In the genomic region with DNA sequence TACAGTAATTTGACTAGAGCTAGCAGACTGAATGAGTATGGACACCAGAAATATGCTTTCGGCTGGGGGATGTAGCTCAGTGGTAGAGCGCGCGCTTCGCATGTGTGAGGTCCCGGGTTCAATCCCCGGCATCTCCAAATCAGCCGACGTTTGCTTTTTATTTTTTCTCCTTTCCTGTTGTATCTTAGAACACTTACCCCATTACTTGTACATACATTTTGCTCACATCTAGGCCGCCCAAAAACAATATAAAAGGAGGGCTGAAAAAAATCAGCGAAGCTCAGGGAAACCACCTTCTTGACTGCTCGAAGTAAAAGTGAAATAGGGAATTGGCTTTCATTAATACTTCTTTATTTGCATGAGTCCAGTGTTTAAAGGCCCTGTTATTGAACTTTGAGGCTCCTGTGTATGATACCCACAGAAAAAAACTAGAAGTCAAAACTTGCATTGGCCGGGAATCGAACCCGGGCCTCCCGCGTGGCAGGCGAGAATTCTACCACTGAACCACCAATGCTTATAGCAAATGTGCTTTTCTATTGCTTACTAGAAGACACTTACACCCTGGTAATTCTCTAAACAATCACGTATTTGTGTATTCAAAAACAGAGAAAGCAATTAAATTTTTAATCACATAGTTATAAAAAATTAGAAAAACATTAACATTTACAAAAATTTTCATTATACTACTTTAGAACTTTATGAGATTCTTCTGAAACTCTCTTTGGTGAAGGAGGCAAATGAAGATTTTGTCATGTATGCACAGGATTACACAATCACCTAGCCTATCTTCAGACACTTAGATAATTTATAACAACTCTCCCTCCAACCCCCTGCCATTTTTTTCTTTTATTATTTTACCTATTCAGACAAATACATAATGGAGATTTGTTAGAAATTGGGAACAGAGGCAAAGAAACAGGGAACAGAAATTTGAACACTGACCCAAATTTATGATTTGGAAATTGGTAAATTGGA, we compare ENCODE assay signal across 8 cellular contexts. TPM values are rescaled to one million over a fixed set of nuclear protein-coding genes. Genes with fewer than 3 reads are reported as not detected.
DNase-seq lines count a peak whose midpoint lies in the region; ATAC-seq, FAIRE-seq and TF ChIP-seq lines count a peak whose summit lies in the region.

No MANE protein-coding gene starts in this region.

- TF ChIP-seq EP300 in A549 (IDR thresholded peaks at IDR 0.05): no peak

- H3K9ac ChIP-seq in skeletal muscle tissue (ENCODE audit: low read depth in 1 of 3, low read length in 3 of 3): peak overlapping the region; percentile 87 to 90 (median 89)

- H3K27ac ChIP-seq in A549 (peak overlapping the region; percentile 75 to 89), skeletal muscle tissue (ENCODE audit: low read depth, low read length) (peak overlapping the region; percentile 93)

- peaks cover 32% of the 10 kb centered on the region for H3K4me1 ChIP-seq in A549
- H3K4me1 ChIP-seq in skeletal muscle tissue (ENCODE audit: control insufficient read depth in 3 of 3, insufficient read depth in 3 of 3, low read length in 3 of 3): peaks cover 4 to 17% (median 10%) of the 10 kb centered on the region in 3 donors

- WGBS in A549 (ENCODE audit: missing lambda C conversion rate): under 1% methylated on average over 19 of the region's 19 CpGs

- peak; percentile 56 to 82 for DNase-seq in A549 (ENCODE audit: low read depth in 1 of 2, low spot score in 1 of 2)
- peak; percentile 78 for DNase-seq in NCI-H2196 (lab: John Stamatoyannopoulos, UW; ENCODE audit: unreplicated experiment)
- peak; percentile 73 for DNase-seq in bronchial epithelial cell (ENCODE audit: low read depth)
- peak; percentile 70 for DNase-seq in iPS-NIHi11 (ENCODE audit: low spot score)

- no peak for TF ChIP-seq POLR2A in A549 (IDR thresholded peaks at IDR 0.05; ENCODE audit: low read length)

- H3K4me3 ChIP-seq in A549 (peak overlapping the region; percentile 47), WI38 (ENCODE audit: low read depth, low read length) (peak overlapping the region; percentile 78), bronchial epithelial cell (ENCODE audit: low read depth, low read length) (peak overlapping the region; percentile 53), skeletal muscle tissue (ENCODE audit: low read length in 3 of 3) (peak overlapping the region; percentile 83 to 96 (median 87))

- CTCF ChIA-PET in A549 (lab: Yijun Ruan, JAX): interaction anchor here (1.2 to 1.8 kb wide), 3 partner anchors 66 to 655 kb away, joined by 3 to 10 read pairs (median 4); no protein-coding TSS in a partner anchor

- TF ChIP-seq CTCF in A549 (IDR thresholded peaks at IDR 0.05): no peak; the same call in 2 of the 3 replicates
- TF ChIP-seq CTCF in WI38 (IDR thresholded peaks at IDR 0.05; ENCODE audit: low read depth, low read length): no peak
- TF ChIP-seq CTCF in bronchial epithelial cell (IDR thresholded peaks at IDR 0.05; ENCODE audit: insufficient read depth, low read length, severe bottlenecking): no peak

- ATAC-seq in A549: peak; percentile 82 to 89
- peak; percentile 72 for ATAC-seq in GM18867 (IDR thresholded peaks at IDR 0.05; ENCODE audit: unreplicated experiment)
- peak; percentile 50 for ATAC-seq in HG03108 (IDR thresholded peaks at IDR 0.05; ENCODE audit: unreplicated experiment)

- H3K9me3 ChIP-seq in A549 (no peaks in the 10 kb centered on the region), skeletal muscle tissue (ENCODE audit: control insufficient read depth in 3 of 3, low read length in 3 of 3) (no peaks in the 10 kb centered on the region)

- peak overlapping the region; percentile 80 for H3K4me2 ChIP-seq in A549

- TF ChIP-seq RAD21 in A549 (conservative IDR thresholded peaks at IDR 0.05 in 1 of 2, IDR thresholded peaks at IDR 0.05 in 1 of 2): peak in 1 of 2 experiments; percentile 6; a peak in 1 of 5 replicates

- POLR2A ChIA-PET in A549 (lab: Yijun Ruan, JAX): interaction anchor here (0.6 to 2.3 kb wide), 6 partner anchors 34 to 1945 kb away, joined by 3 to 26 read pairs (median 12); no protein-coding TSS in a partner anchor

- no peaks in the 10 kb centered on the region for H3K27me3 ChIP-seq in bronchial epithelial cell (ENCODE audit: control insufficient read depth, insufficient read depth, low read length)
- no peaks in the 10 kb centered on the region for H3K27me3 ChIP-seq in skeletal muscle tissue (ENCODE audit: control insufficient read depth in 3 of 3, insufficient read depth in 3 of 3, low read length in 3 of 3)

- H3K36me3 ChIP-seq in bronchial epithelial cell (ENCODE audit: control insufficient read depth, insufficient read depth, low read length) (no peaks in the 10 kb centered on the region), skeletal muscle tissue (ENCODE audit: control insufficient read depth in 3 of 3, insufficient read depth in 3 of 3, low read length in 3 of 3) (no peaks in the 10 kb centered on the region)

- FAIRE-seq in A549 (lab: Jason Lieb, UNC) (no peak), bronchial epithelial cell (lab: Jason Lieb, UNC) (no peak)

TF ChIP-seq in A549, 52 proteins besides CTCF, POLR2A, EP300 and RAD21:
- TF ChIP-seq CHD2 (IDR thresholded peaks at IDR 0.05; ENCODE audit: low read length, partially characterized antibody): no peak
- TF ChIP-seq CEBPB (IDR thresholded peaks at IDR 0.05): peak; percentile 96 to 98
- TF ChIP-seq TP53 (CRISPR knock-in tag; IDR thresholded peaks at IDR 0.05): no peak
- TF ChIP-seq SMC3 (IDR thresholded peaks at IDR 0.05): peak; percentile 14; the same call in 1 of the 3 replicates
- TF ChIP-seq, protein P1, sequence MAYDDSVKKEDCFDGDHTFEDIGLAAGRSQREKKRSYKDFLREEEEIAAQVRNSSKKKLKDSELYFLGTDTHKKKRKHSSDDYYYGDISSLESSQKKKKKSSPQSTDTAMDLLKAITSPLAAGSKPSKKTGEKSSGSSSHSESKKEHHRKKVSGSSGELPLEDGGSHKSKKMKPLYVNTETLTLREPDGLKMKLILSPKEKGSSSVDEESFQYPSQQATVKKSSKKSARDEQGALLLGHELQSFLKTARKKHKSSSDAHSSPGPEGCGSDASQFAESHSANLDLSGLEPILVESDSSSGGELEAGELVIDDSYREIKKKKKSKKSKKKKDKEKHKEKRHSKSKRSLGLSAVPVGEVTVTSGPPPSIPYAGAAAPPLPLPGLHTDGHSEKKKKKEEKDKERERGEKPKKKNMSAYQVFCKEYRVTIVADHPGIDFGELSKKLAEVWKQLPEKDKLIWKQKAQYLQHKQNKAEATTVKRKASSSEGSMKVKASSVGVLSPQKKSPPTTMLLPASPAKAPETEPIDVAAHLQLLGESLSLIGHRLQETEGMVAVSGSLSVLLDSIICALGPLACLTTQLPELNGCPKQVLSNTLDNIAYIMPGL (CRISPR knock-in tag; IDR thresholded peaks at IDR 0.05; ENCODE audit: borderline replicate concordance): peak; percentile 64; the same call in 1 of the 2 replicates
- TF ChIP-seq FOXS1 (CRISPR knock-in tag; IDR thresholded peaks at IDR 0.05): peak; percentile 32; the same call in 1 of the 2 replicates
- peak; percentile 76 for TF ChIP-seq SREBF2 (IDR thresholded peaks at IDR 0.05)
- TF ChIP-seq, protein P2, sequence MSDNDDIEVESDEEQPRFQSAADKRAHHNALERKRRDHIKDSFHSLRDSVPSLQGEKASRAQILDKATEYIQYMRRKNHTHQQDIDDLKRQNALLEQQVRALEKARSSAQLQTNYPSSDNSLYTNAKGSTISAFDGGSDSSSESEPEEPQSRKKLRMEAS (IDR thresholded peaks at IDR 0.05): peak; percentile 44
- no peak for TF ChIP-seq RCOR1 (IDR thresholded peaks at IDR 0.05; ENCODE audit: low read depth, low read length)
- no peak for TF ChIP-seq HOXB13 (CRISPR knock-in tag; IDR thresholded peaks at IDR 0.05; ENCODE audit: low read depth)
- no peak for TF ChIP-seq ZNF302 (CRISPR knock-in tag; IDR thresholded peaks at IDR 0.05)
- peak; percentile 40 to 49; a peak in 2 of 5 replicates for TF ChIP-seq JUN (IDR thresholded peaks at IDR 0.05)
- no peak for TF ChIP-seq NFE2L2 (conservative IDR thresholded peaks at IDR 0.05; ENCODE audit: low read length)

RNA-seq across cellular contexts. Expression of a gene that starts 35.2 kb away (rescaled TPM):
- polyA plus RNA-seq in A549 (2011; rRNA removed) (39.6 and 41.9 TPM in 2 replicates), A549 (2017; fragmentation: RNase III; extraction: RNeasy Plus Mini Kit Qiagen cat#74134 plus additional on column Dnase treatment) (26.6 to 28.3 TPM (median 27.8 TPM) in 3 replicates)
- polyA plus RNA-seq in A549 (2012; cell fraction: cytosol; rRNA removed): 7.9 and 8.6 TPM in 2 replicates
- 5.6 and 8.6 TPM in 2 replicates for polyA plus RNA-seq in A549 (2012; cell fraction: nucleus; rRNA removed)
- 76.4 and 79.8 TPM in 2 replicates for polyA minus RNA-seq in A549 (2011; rRNA and poly(A)+ RNA removed)
- total RNA-seq in bronchial epithelial cell (52.1 and 76.9 TPM in 2 replicates), skeletal muscle tissue (17.2 TPM)

Comparison
In these comparisons a context has a peak if more than half of its experiments do, and no peak if none do; other contexts are left out.
1. Peak in every context shown above with its lines: DNase-seq, ATAC-seq, H3K4me3 ChIP-seq and H3K27ac ChIP-seq.